In genomic region chr2:238425979-238426567, GRCh38 we compare ENCODE assay signal across 8 cellular contexts. TPM values are rescaled to one million over a fixed set of nuclear protein-coding genes. Genes with fewer than 3 reads are reported as not detected.
DNase-seq lines count a peak whose midpoint lies in the region; ATAC-seq and TF ChIP-seq lines count a peak whose summit lies in the region.

No MANE protein-coding gene starts in this region.

- intact Hi-C loops in esophagus squamous epithelium (cut with DNase I), result no loop called here

- in situ Hi-C loops in G401 (cut with HindIII; ENCODE audit: low sequenced_read_pairs), result no loop called here

- H3K36me3 Mint-ChIP-seq in T-helper 17 cell (ENCODE audit: low read depth) (peaks cover 3% of the 10 kb centered on the region), nephron progenitor cell (ENCODE audit: low read depth) (peaks cover 36% of the 10 kb centered on the region)

- WGBS in esophagus squamous epithelium, 2 donors, result 0 to 3% methylated on average over 5 to 10 of the region's 24 CpGs

- peak overlapping the region; percentile 96 for H3K4me3 ChIP-seq in Jurkat, Clone E6-1 (ENCODE audit: low read length)
- peak overlapping the region; percentile 52 to 97 (median 88) for H3K4me3 ChIP-seq in esophagus squamous epithelium

- DNase-seq in ELF-1 (ENCODE audit: low read depth, low spot score), result peak; percentile 68
- peak; percentile 29 for DNase-seq in Jurkat, Clone E6-1 (ENCODE audit: low read depth, low spot score)
- DNase-seq in T-helper 17 cell, result no peak
- DNase-seq in esophagus squamous epithelium (lab: John Stamatoyannopoulos, UW), result no peak
- peak; percentile 44 for DNase-seq in nephron progenitor cell
- no peak for DNase-seq in GOT3 (lab: John Stamatoyannopoulos, UW)
- DNase-seq in G401 (ENCODE audit: low spot score), result no peak

- H3K4me3 Mint-ChIP-seq in T-helper 17 cell, result peak overlapping the region; percentile 89
- peak overlapping the region; percentile 93 for H3K4me3 Mint-ChIP-seq in nephron progenitor cell

- H3K4me1 ChIP-seq in esophagus squamous epithelium, result peaks cover 17 to 43% (median 20%) of the 10 kb centered on the region in 3 donors

- H3K27ac Mint-ChIP-seq in T-helper 17 cell (peak overlapping the region; percentile 43), nephron progenitor cell (peak overlapping the region; percentile 87)

- H3K27me3 ChIP-seq in esophagus squamous epithelium, result no peaks in the 10 kb centered on the region

- H3K9me3 Mint-ChIP-seq in nephron progenitor cell, result peaks cover 31% of the 10 kb centered on the region

- H3K4me1 Mint-ChIP-seq in T-helper 17 cell, result peaks cover 34% of the 10 kb centered on the region
- H3K4me1 Mint-ChIP-seq in nephron progenitor cell, result peaks cover 46% of the 10 kb centered on the region

- no peak for TF ChIP-seq CTCF in esophagus squamous epithelium (IDR thresholded peaks at IDR 0.05)
- TF ChIP-seq CTCF in nephron progenitor cell (IDR thresholded peaks at IDR 0.05), result no peak

- ATAC-seq in GM21526 (IDR thresholded peaks at IDR 0.05; ENCODE audit: low FRiP score, unreplicated experiment) (peak; percentile 27), T-helper 17 cell (no peak)

- no peaks in the 10 kb centered on the region for H3K27me3 Mint-ChIP-seq in T-helper 17 cell
- H3K27me3 Mint-ChIP-seq in nephron progenitor cell (ENCODE audit: low read depth, poor library complexity), result no peaks in the 10 kb centered on the region

- TF ChIP-seq POLR2A in esophagus squamous epithelium (IDR thresholded peaks at IDR 0.05), result no peak

- H3K9me3 ChIP-seq in T-helper 17 cell (ENCODE audit: control insufficient read depth, low read length, poor library complexity, severe bottlenecking) (no peaks in the 10 kb centered on the region), esophagus squamous epithelium (no peaks in the 10 kb centered on the region)

- H3K36me3 ChIP-seq in esophagus squamous epithelium, result peaks cover 0 to 12% (median 0%) of the 10 kb centered on the region in 3 donors

- H3K27ac ChIP-seq in esophagus squamous epithelium, result peak overlapping the region; percentile 90 to 97 (median 94)

RNA-seq across cellular contexts. Expression of gene ASB1, which starts 0.7 kb away (rescaled TPM):
- polyA plus RNA-seq in Jurkat, Clone E6-1 (2012; ENCODE audit: insufficient read depth, insufficient read length), result 35.8 TPM
- 10 to 100 TPM; 11.9 to 14.3 TPM for total RNA-seq in T-helper 17 cell
- 10 to 100 TPM in 1 of 4 donors, 1 to 10 TPM in 3; 3.9 to 17.7 (median 8.9) TPM for total RNA-seq in esophagus squamous epithelium
- 27.7 and 41.5 TPM in 2 replicates for total RNA-seq in G401 (2014; rRNA removed; shearing (Covaris generic))

Comparison
In these comparisons a context has a peak if more than half of its experiments do, and no peak if none do; other contexts are left out.
1. DNase-seq: peak in ELF-1 (single experiment), Jurkat, Clone E6-1 (single experiment) and nephron progenitor cell (single experiment); none in T-helper 17 cell (0 of 3), esophagus squamous epithelium (single experiment), GOT3 (single experiment) and G401 (single experiment).